ENCODE assay signal across 9 cellular contexts in genomic region chr1:84847253-84848247, GRCh38.
DNase-seq lines count a peak whose midpoint lies in the region; ATAC-seq and TF ChIP-seq lines count a peak whose summit lies in the region.
"Had no signal": no experiment of that assay in that cellular context is flagged by ENCODE, and none has a peak within 500 bp of the region (broad histone marks: within the 10 kb centered on the region; RNA-seq: fewer than 3 reads in every experiment).

No MANE protein-coding gene starts in this region.

- DNase-seq in AG08395 (ENCODE audit: low spot score) (peak; percentile 93), NCI-H146 treated with DMSO at 0.1 percent for 48 hours (lab: John Stamatoyannopoulos, UW; ENCODE audit: unreplicated experiment) (peak; percentile 22), glomerular visceral epithelial cell (ENCODE audit: extremely low spot score) (peak; percentile 98), retinal pigment epithelial cell (ENCODE audit: low read depth) (peak; percentile 98)
- DNase-seq in activated CD4-positive, alpha-beta T cell treated with anti-CD3 and anti-CD28 coated beads for 48 hours: peak; percentile 29
- DNase-seq: activated naive CD8-positive, alpha-beta T cell treated with anti-CD3 and anti-CD28 coated beads, Interleukin-2, amount 10 ng/mL, durations not matched to agents 7 days and 5 days had no signal

- no peak for TF ChIP-seq CTCF in retinal pigment epithelial cell (conservative IDR thresholded peaks at IDR 0.05; ENCODE audit: low read depth, low read length)

- H3K4me3 ChIP-seq in retinal pigment epithelial cell (ENCODE audit: low read length): no peak overlapping the region

- ATAC-seq in GM21360 (IDR thresholded peaks at IDR 0.05; ENCODE audit: unreplicated experiment) (peak; percentile 70), HG02840 (IDR thresholded peaks at IDR 0.05; ENCODE audit: low FRiP score, unreplicated experiment) (no peak), GM19035 (IDR thresholded peaks at IDR 0.05; ENCODE audit: unreplicated experiment) (no peak)

Comparison
In these comparisons a context has a peak if more than half of its experiments do, and no peak if none do; other contexts are left out.
1. DNase-seq: peak in every context shown above with its lines; median percentile 98 in glomerular visceral epithelial cell; 98 in retinal pigment epithelial cell; 93 in AG08395; 29 in activated CD4-positive, alpha-beta T cell treated with anti-CD3 and anti-CD28 coated beads for 48 hours; 22 in NCI-H146 treated with DMSO at 0.1 percent for 48 hours.